21 cellular contexts compared by ENCODE assay signal in the genomic region with DNA sequence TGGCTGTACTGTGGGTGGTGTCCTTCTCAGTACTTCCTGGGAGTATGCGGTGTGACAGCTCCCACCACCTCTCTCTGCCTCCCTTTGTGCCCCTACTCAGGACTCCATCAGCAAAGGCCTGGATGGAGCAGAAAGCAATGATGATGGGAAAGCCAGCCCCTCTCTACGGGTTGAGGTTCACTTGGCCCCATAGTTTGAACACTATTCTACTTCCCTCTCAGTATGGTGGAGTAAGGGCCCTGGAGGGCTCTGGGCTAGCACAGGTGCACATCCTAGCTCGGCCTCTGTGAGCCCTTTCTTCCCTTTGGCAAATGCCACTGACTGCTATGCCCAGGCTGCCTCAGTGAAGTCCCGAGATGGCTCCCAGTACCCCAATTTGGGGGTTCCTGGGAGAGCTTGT.
"Had no signal": no experiment of that assay in that cellular context is flagged by ENCODE, and none has a peak within 500 bp of the region (broad histone marks: within the 10 kb centered on the region; RNA-seq: fewer than 3 reads in every experiment).

No MANE protein-coding gene starts in this region.

- ATAC-seq: activated CD4-positive, CD25-positive, alpha-beta regulatory T cell treated with anti-CD3 and anti-CD28 coated beads, Interleukin-2, amount 50 U/mL, for 24 hours; activated CD8-positive, alpha-beta T cell treated with anti-CD3 and anti-CD28 coated beads, Interleukin-2, amount 10 ng/mL, durations not matched to agents 7 days and 5 days; activated naive CD8-positive, alpha-beta T cell treated with anti-CD3 and anti-CD28 coated beads, Interleukin-2, amount 50 U/mL, for 24 hours; WTC11 had no signal

- H3K27ac ChIP-seq: ascending aorta, cardiac muscle cell, WERI-Rb-1 had no signal

- DNase-seq: activated CD4-positive, alpha-beta memory T cell treated with anti-CD3 and anti-CD28 coated beads, Interleukin-2, amount 10 ng/mL, durations not matched to agents 7 days and 5 days; activated CD4-positive, alpha-beta T cell treated with anti-CD3 and anti-CD28 coated beads for 1 hour; activated CD4-positive, alpha-beta T cell treated with anti-CD3 and anti-CD28 coated beads for 48 hours; activated CD4-positive, alpha-beta T cell treated with anti-CD3 and anti-CD28 coated beads, Interleukin-2, amount 50 U/mL, for 48 hours; activated CD4-positive, CD25-positive, alpha-beta regulatory T cell; activated CD8-positive, alpha-beta memory T cell treated with anti-CD3 and anti-CD28 coated beads, Interleukin-2, amount 50 U/mL, for 48 hours; activated effector memory CD4-positive, alpha-beta T cell treated with Interleukin-2 at 50 U/mL for 16 hours; activated gamma-delta T cell; activated naive CD4-positive, alpha-beta T cell treated with Interleukin-2 at 50 U/mL for 16 hours; activated naive CD8-positive, alpha-beta T cell treated with anti-CD3 and anti-CD28 coated beads, Interleukin-2, amount 10 ng/mL, durations not matched to agents 7 days and 5 days; activated naive CD8-positive, alpha-beta T cell treated with anti-CD3 and anti-CD28 coated beads, Interleukin-2, amount 50 U/mL, for 24 hours; activated T-cell treated with anti-CD3 and anti-CD28 coated beads, Interleukin-2, amount 50 U/mL, for 24 hours; activated T-cell treated with anti-CD3 and anti-CD28 coated beads, Interleukin-2, amount 50 U/mL, for 48 hours; T-helper 17 cell; T1000; WERI-Rb-1 had no signal
